12 cellular contexts compared by ENCODE assay signal in genomic region chr1:154574715-154575114, GRCh38.
DNase-seq lines count a peak whose midpoint lies in the region; ATAC-seq and TF ChIP-seq lines count a peak whose summit lies in the region.
"Had no signal": no experiment of that assay in that cellular context is flagged by ENCODE, and none has a peak within 500 bp of the region (broad histone marks: within the 10 kb centered on the region; RNA-seq: fewer than 3 reads in every experiment).

No MANE protein-coding gene starts in this region.

- peak overlapping the region; percentile 72 for H3K27ac ChIP-seq in SU-DHL-6 (ENCODE audit: low read depth, low read length)
- H3K27ac ChIP-seq: testis had no signal

- no peaks in the 10 kb centered on the region for H4K20me1 ChIP-seq in SU-DHL-6 (ENCODE audit: low read depth, low read length)

- no peaks in the 10 kb centered on the region for H3K27me3 ChIP-seq in SU-DHL-6 (ENCODE audit: low read length)
- H3K27me3 ChIP-seq: testis had no signal

- H3K4me2 ChIP-seq in SU-DHL-6 (ENCODE audit: low read depth, low read length, poor library complexity, severe bottlenecking) = peak overlapping the region; percentile 34

- no peaks in the 10 kb centered on the region for H3K79me2 ChIP-seq in SU-DHL-6 (ENCODE audit: insufficient read depth, low read length)

- peaks cover 8% of the 10 kb centered on the region; the same call in 1 of the 2 replicates for H3F3A ChIP-seq in SU-DHL-6 (ENCODE audit: insufficient read depth)

- no peaks in the 10 kb centered on the region for H3K9me3 ChIP-seq in SU-DHL-6 (ENCODE audit: insufficient read depth, low read length)
- H3K9me3 ChIP-seq: mucosa of descending colon, testis had no signal

- peak overlapping the region; percentile 30 for H3K9ac ChIP-seq in SU-DHL-6 (ENCODE audit: low read length)

- H3K9me2 ChIP-seq in SU-DHL-6 (replicated peaks; ENCODE audit: insufficient read depth, low read length) = no peaks in the 10 kb centered on the region

- no peak overlapping the region for H3K4me3 ChIP-seq in SU-DHL-6 (ENCODE audit: insufficient read depth, low read length, poor library complexity, severe bottlenecking)
- H3K4me3 ChIP-seq: mucosa of descending colon, testis had no signal

- peak overlapping the region; percentile 10 for H2AFZ ChIP-seq in SU-DHL-6 (ENCODE audit: low read depth, low read length, severe bottlenecking)

- no peak for TF ChIP-seq CTCF in SU-DHL-6 (IDR thresholded peaks at IDR 0.05; ENCODE audit: insufficient read depth, low read length, poor library complexity, severe bottlenecking)

- DNase-seq in DMS 273 (lab: John Stamatoyannopoulos, UW; ENCODE audit: unreplicated experiment) (peak; percentile 77), DMS 273 treated with DMSO at 0.1 percent for 48 hours (lab: John Stamatoyannopoulos, UW) (no peak), NCI-H1417 treated with DMSO at 0.1 percent for 48 hours (lab: John Stamatoyannopoulos, UW) (peak; percentile 14), middle frontal gyrus (ENCODE audit: extremely low spot score, low spot score) (peak; percentile 21)
- no peak for DNase-seq in activated CD4-positive, CD25-positive, alpha-beta regulatory T cell (lab: John Stamatoyannopoulos, UW)
- DNase-seq: activated naive CD4-positive, alpha-beta T cell treated with Interleukin-2 at 50 U/mL for 16 hours; mucosa of descending colon; T-helper 1 cell; testis had no signal

- ATAC-seq in HG02870 (IDR thresholded peaks at IDR 0.05; ENCODE audit: unreplicated experiment) (no peak), HG03432 (IDR thresholded peaks at IDR 0.05; ENCODE audit: unreplicated experiment) (no peak)
- ATAC-seq: mucosa of descending colon had no signal

- H3K36me3 ChIP-seq in SU-DHL-6 (ENCODE audit: low read length) = no peaks in the 10 kb centered on the region

Comparison
In these comparisons a context has a peak if more than half of its experiments do, and no peak if none do; other contexts are left out.
1. DNase-seq: peak in DMS 273 (single experiment), NCI-H1417 treated with DMSO at 0.1 percent for 48 hours (single experiment) and middle frontal gyrus (single experiment); none in DMS 273 treated with DMSO at 0.1 percent for 48 hours (single experiment) and activated CD4-positive, CD25-positive, alpha-beta regulatory T cell (0 of 4).